8 cellular contexts compared by ENCODE assay signal in the genomic region with DNA sequence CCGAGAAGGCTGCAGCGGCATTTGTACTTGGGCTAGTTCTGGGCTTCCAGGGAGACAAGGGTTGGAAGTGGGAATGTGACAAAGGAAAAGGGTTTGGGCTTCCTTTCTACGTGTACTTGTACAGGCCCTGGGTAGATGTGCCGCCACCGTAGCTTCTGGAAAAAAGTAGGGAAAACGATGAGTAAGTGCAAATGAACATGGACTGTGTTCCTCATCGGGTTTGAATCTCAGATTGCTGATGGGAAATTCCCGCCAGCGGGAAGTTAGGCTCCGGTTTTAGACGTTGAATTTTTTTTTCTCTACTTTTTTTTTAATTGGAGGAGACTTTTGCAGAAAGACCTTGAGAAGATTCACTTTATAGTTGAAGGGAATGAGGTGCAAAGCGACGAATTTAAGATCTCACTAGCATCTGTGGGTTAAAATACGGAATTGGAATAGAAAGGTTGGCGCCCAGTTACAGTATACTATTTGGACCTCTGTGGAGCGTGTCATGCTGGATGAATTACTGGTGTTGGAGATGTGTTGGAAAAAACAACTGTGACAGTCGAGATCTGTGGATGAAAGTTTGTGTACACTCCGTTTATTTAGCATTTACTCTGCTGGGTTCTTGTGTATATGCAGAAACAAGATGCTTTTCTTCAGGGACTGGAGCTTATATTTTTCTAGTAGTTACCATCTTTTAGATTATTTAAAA. TPM values are rescaled to one million over a fixed set of nuclear protein-coding genes. Genes with fewer than 3 reads are reported as not detected.
A peak's percentile ranks its signal among the peaks of the same experiment; 100 is the strongest.
DNase-seq lines count a peak whose midpoint lies in the region; ATAC-seq, FAIRE-seq and TF ChIP-seq lines count a peak whose summit lies in the region.

No MANE protein-coding gene starts in this region.

- H3K4me1 Mint-ChIP-seq in CD4-positive, alpha-beta T cell (ENCODE audit: low read depth): peaks cover 63% of the 10 kb centered on the region

- H3K27ac Mint-ChIP-seq in CD4-positive, alpha-beta T cell: no peak overlapping the region

- no peak for DNase-seq in CD4-positive, alpha-beta T cell
- DNase-seq in HT-29 (ENCODE audit: low spot score) (peak; percentile 31), amniotic epithelial cell (ENCODE audit: low read depth) (peak; percentile 40), kidney glomerular epithelial cell (lab: John Stamatoyannopoulos, UW) (peak; percentile 33), suprapubic skin (ENCODE audit: low spot score in 2 of 2) (no peak), HTR-8/SVneo (ENCODE audit: insufficient read length, low spot score) (no peak)
- no peak for DNase-seq in stimulated activated CD4-positive, alpha-beta T cell treated with anti-CD3 and anti-CD28 coated beads, Interleukin-1b, Interleukin-23, amount 100 ng/mL, for 48 hours

- POLR2A ChIA-PET in CD4-positive, alpha-beta T cell (lab: Charles Lee): interaction anchor here (1.0 to 3.4 kb wide), 7 partner anchors 8 to 325 kb away, joined by 3 to 160 read pairs (median 10); a partner anchor contains a TSS

- H3K27me3 ChIP-seq in CD4-positive, alpha-beta T cell (ENCODE audit: control insufficient read depth, insufficient read depth, low read length): no peaks in the 10 kb centered on the region
- H3K27me3 ChIP-seq in suprapubic skin: no peaks in the 10 kb centered on the region

- TF ChIP-seq POLR2A in suprapubic skin (IDR thresholded peaks at IDR 0.05): no peak

- no peaks in the 10 kb centered on the region for H3K9me3 Mint-ChIP-seq in CD4-positive, alpha-beta T cell

- WGBS in suprapubic skin: under 1% methylated on average over 18 of the region's 18 CpGs

- H3K9me3 ChIP-seq in CD4-positive, alpha-beta T cell (ENCODE audit: control insufficient read depth, low read length): no peaks in the 10 kb centered on the region
- no peaks in the 10 kb centered on the region for H3K9me3 ChIP-seq in suprapubic skin

- H3K27me3 Mint-ChIP-seq in CD4-positive, alpha-beta T cell: no peaks in the 10 kb centered on the region

- intact Hi-C loops in CD4-positive, alpha-beta T cell (cut with DNase I, micrococcal nuclease): loop anchor here (5.0 to 10.0 kb wide), 5 partner anchors 118 to 1416 kb away; a partner anchor contains a TSS

- no peak for ATAC-seq in CD4-positive, alpha-beta T cell (ENCODE audit: poor library complexity)
- ATAC-seq in GM19455 (IDR thresholded peaks at IDR 0.05; ENCODE audit: unreplicated experiment): no peak

- H3K36me3 Mint-ChIP-seq in CD4-positive, alpha-beta T cell (ENCODE audit: low read depth): peaks cover 37% of the 10 kb centered on the region

- CTCF ChIA-PET in CD4-positive, alpha-beta T cell (lab: Charles Lee): interaction anchor here (1.4 to 1.6 kb wide), 2 partner anchors 9 to 15 kb away, joined by 3 to 4 read pairs; no protein-coding TSS in a partner anchor

- no peak for TF ChIP-seq CTCF in CD4-positive, alpha-beta T cell (IDR thresholded peaks at IDR 0.05)
- TF ChIP-seq CTCF in suprapubic skin (IDR thresholded peaks at IDR 0.05): no peak

- peak overlapping the region; percentile 68 for H3K27ac ChIP-seq in CD4-positive, alpha-beta T cell (ENCODE audit: low read depth, low read length)
- H3K27ac ChIP-seq in suprapubic skin: peak overlapping the region; percentile 96

- peak overlapping the region; percentile 90 for H3K4me3 Mint-ChIP-seq in CD4-positive, alpha-beta T cell

- TF ChIP-seq EP300 in suprapubic skin (IDR thresholded peaks at IDR 0.05): no peak

- peak overlapping the region; percentile 75 for H3K4me3 ChIP-seq in suprapubic skin

- H3K36me3 ChIP-seq in suprapubic skin: no peaks in the 10 kb centered on the region

- H3K4me1 ChIP-seq in suprapubic skin: peaks cover 57% of the 10 kb centered on the region

- no peak for FAIRE-seq in HTR-8/SVneo (lab: Jason Lieb, UNC)

RNA-seq across cellular contexts. Expression of a gene that starts 1.3 kb away (rescaled TPM):
- 10 to 100 TPM; 82.3 to 83.9 TPM for total RNA-seq in CD4-positive, alpha-beta T cell
- 134 TPM in 2 replicates for total RNA-seq in HT-29 (2014; rRNA removed; shearing (Covaris generic))
- 100 to 1,000 TPM; 111 to 116 (median 113) TPM for total RNA-seq in suprapubic skin

RNA-seq across cellular contexts. Expression of a gene that starts 14.6 kb away (rescaled TPM):
- total RNA-seq in CD4-positive, alpha-beta T cell: 10 to 100 TPM; 11.2 to 13.3 TPM
- 43.6 and 55.2 TPM in 2 replicates for total RNA-seq in HT-29 (2014; rRNA removed; shearing (Covaris generic))
- 100 to 1,000 TPM in 1 of 4 donors, 10 to 100 TPM in 3; 59.0 to 185 (median 92.1) TPM for total RNA-seq in suprapubic skin

Comparison
In these comparisons a context has a peak if more than half of its experiments do, and no peak if none do; other contexts are left out.
1. DNase-seq: peak in HT-29 (single experiment), amniotic epithelial cell (single experiment) and kidney glomerular epithelial cell (single experiment); none in CD4-positive, alpha-beta T cell (0 of 10), suprapubic skin (0 of 2), stimulated activated CD4-positive, alpha-beta T cell treated with anti-CD3 and anti-CD28 coated beads, Interleukin-1b, Interleukin-23, amount 100 ng/mL, for 48 hours (single experiment) and HTR-8/SVneo (single experiment).